1 cellular context compared by ENCODE assay signal in genomic region chr7:47942651-47943050, GRCh38. TPM values are rescaled to one million over a fixed set of nuclear protein-coding genes. Genes with fewer than 3 reads are reported as not detected.
"Had no signal": no experiment of that assay in that cellular context is flagged by ENCODE, and none has a peak within 500 bp of the region (broad histone marks: within the 10 kb centered on the region; RNA-seq: fewer than 3 reads in every experiment).

No MANE protein-coding gene starts in this region.

RNA-seq across cellular contexts. Expression of gene PKD1L1, which starts 5.6 kb away (rescaled TPM):
- total RNA-seq: epithelial cell of proximal tubule had no signal
